ENCODE assay signal across 10 cellular contexts in genomic region chr17:63907161-63907778, GRCh38. TPM values are rescaled to one million over a fixed set of nuclear protein-coding genes. Genes with fewer than 3 reads are reported as not detected.
A peak's percentile ranks its signal among the peaks of the same experiment; 100 is the strongest.
DNase-seq lines count a peak whose midpoint lies in the region; ATAC-seq and TF ChIP-seq lines count a peak whose summit lies in the region.
"Not testable (repeated sequence)": the region's sequence is repeated elsewhere in the genome, so short reads cannot be mapped to it uniquely, and the experiment has no call there.
"Had no signal": no experiment of that assay in that cellular context is flagged by ENCODE, and none has a peak within 500 bp of the region (broad histone marks: within the 10 kb centered on the region; RNA-seq: fewer than 3 reads in every experiment).

No MANE protein-coding gene starts in this region.

- TF ChIP-seq CTCF in H9 (conservative IDR thresholded peaks at IDR 0.05) (peak; percentile 63), SK-N-SH (IDR thresholded peaks at IDR 0.05) (peak; percentile 49; the same call in 1 of the 2 replicates), fibroblast of pulmonary artery (IDR thresholded peaks at IDR 0.05; ENCODE audit: low read length, missing control alignments) (peak; percentile 12), upper lobe of right lung (IDR thresholded peaks at IDR 0.05) (peak; percentile 14)

- DNase-seq in D341Med (ENCODE audit: low spot score) (peak; percentile 51), H9 (peak; percentile 62), NCI-H510A (lab: John Stamatoyannopoulos, UW) (peak; percentile 20), fibroblast of pulmonary artery (ENCODE audit: low read depth) (peak; percentile 16), mesendoderm (peak; percentile 60), upper lobe of right lung (peak; percentile 18)
- not testable (repeated sequence) for DNase-seq in SK-N-SH; activated naive CD4-positive, alpha-beta T cell treated with anti-CD3 and anti-CD28 coated beads, Interleukin-2, amount 50 U/mL, for 72 hours (ENCODE audit: low spot score in 2 of 2)

- peak; percentile 47 to 75 for ATAC-seq in activated naive CD4-positive, alpha-beta T cell treated with anti-CD3 and anti-CD28 coated beads, Interleukin-2, amount 50 U/mL, for 72 hours
- ATAC-seq in upper lobe of right lung, result peak; percentile 70

- H3K4me3 ChIP-seq in SK-N-SH (ENCODE audit: low read depth in 2 of 2, low read length in 1 of 2); fibroblast of pulmonary artery (replicated peaks; ENCODE audit: low read depth, low read length); mesendoderm (ENCODE audit: low read length); upper lobe of right lung: not testable (repeated sequence)

- H3T11ph ChIP-seq in H9 (ENCODE audit: low read length), result not testable (repeated sequence)

- H3K4me3 Mint-ChIP-seq in H9, result not testable (repeated sequence)

- not testable (repeated sequence) for H3K36me3 ChIP-seq in SK-N-SH (replicated peaks in 1 of 2; ENCODE audit: control insufficient read depth in 1 of 2, insufficient read depth in 2 of 2, low read length in 1 of 2); mesendoderm (ENCODE audit: control insufficient read depth, insufficient read depth, low read length); upper lobe of right lung

- H3K9me3 Mint-ChIP-seq in H9; activated naive CD4-positive, alpha-beta T cell treated with anti-CD3 and anti-CD28 coated beads, Interleukin-2, amount 50 U/mL, for 72 hours: not testable (repeated sequence)

- H3K23ac ChIP-seq in H9 (ENCODE audit: insufficient read length, low read depth, low read length); mesendoderm (ENCODE audit: low read length): not testable (repeated sequence)

- not testable (repeated sequence) for H2BK15ac ChIP-seq in H9 (ENCODE audit: low read depth, low read length); mesendoderm (replicated peaks; ENCODE audit: low read depth)

- not testable (repeated sequence) for H2AFZ ChIP-seq in H9 (ENCODE audit: low read length); SK-N-SH (ENCODE audit: low read depth)

- peak; percentile 20 for TF ChIP-seq RAD21 in SK-N-SH (IDR thresholded peaks at IDR 0.05; ENCODE audit: low read length)

- WGBS in H9 (ENCODE audit: extremely low coverage, insufficient read length, low lambda C conversion rate), result no CpG with 5 or more reads among the region's 12 CpGs
- WGBS in SK-N-SH (ENCODE audit: low lambda C conversion rate), result 56% methylated on average over 12 of the region's 12 CpGs
- no CpG with 5 or more reads among the region's 12 CpGs for WGBS in mesendoderm (ENCODE audit: extremely low coverage, insufficient coverage, low lambda C conversion rate)

- not testable (repeated sequence) for H3K23me2 ChIP-seq in H9 (ENCODE audit: insufficient read length, low read depth, low read length, poor library complexity, severe bottlenecking)

- H3K27me3 Mint-ChIP-seq in H9 (ENCODE audit: low read depth), result not testable (repeated sequence)

- H3K79me2 ChIP-seq in H9 (ENCODE audit: insufficient read depth, low read length); SK-N-SH (ENCODE audit: insufficient read depth); mesendoderm (ENCODE audit: control insufficient read depth, insufficient read depth, low read length): not testable (repeated sequence)

- not testable (repeated sequence) for H3K36me3 Mint-ChIP-seq in H9 (ENCODE audit: insufficient read depth in 1 of 3, low read depth in 3 of 3); activated naive CD4-positive, alpha-beta T cell treated with anti-CD3 and anti-CD28 coated beads, Interleukin-2, amount 50 U/mL, for 72 hours

- intact Hi-C loops in upper lobe of right lung (cut with DNase I), result not testable (repeated sequence)

- peaks cover 14 to 22% of the 10 kb centered on the region in 2 experiments for H3K4me1 Mint-ChIP-seq in H9

- H2AK5ac ChIP-seq in H9 (ENCODE audit: insufficient read length, low read length); mesendoderm (ENCODE audit: low read length): not testable (repeated sequence)

- H4K20me1 ChIP-seq in H9 (ENCODE audit: control insufficient read depth, insufficient read depth, insufficient read length); SK-N-SH (ENCODE audit: insufficient read depth): not testable (repeated sequence)

- H3K79me1 ChIP-seq in H9 (ENCODE audit: insufficient read depth, low read depth, low read length, poor library complexity, severe bottlenecking); mesendoderm (ENCODE audit: low read length): not testable (repeated sequence)

- not testable (repeated sequence) for H3K27ac Mint-ChIP-seq in H9; activated naive CD4-positive, alpha-beta T cell treated with anti-CD3 and anti-CD28 coated beads, Interleukin-2, amount 50 U/mL, for 72 hours

- not testable (repeated sequence) for H4K91ac ChIP-seq in H9 (ENCODE audit: insufficient read length, low read depth, low read length)

- H4K5ac ChIP-seq in H9 (ENCODE audit: insufficient read length, low read depth, low read length); mesendoderm (ENCODE audit: low read length): not testable (repeated sequence)

- POLR2A ChIA-PET in SK-N-SH (lab: Yijun Ruan, JAX), result not testable (repeated sequence)

- H3K27ac ChIP-seq in H9 (ENCODE audit: insufficient read length, low read depth, low read length); SK-N-SH (ENCODE audit: low read depth in 2 of 2, low read length in 1 of 2); mesendoderm (ENCODE audit: low read depth, low read length); upper lobe of right lung: not testable (repeated sequence)

- CTCF ChIA-PET in SK-N-SH (lab: Yijun Ruan, JAX), result interaction anchor here (0.7 to 2.1 kb wide), 10 partner anchors 11 to 475 kb away, joined by 3 to 9 read pairs (median 4); partner anchors contain the start of gene GH1

- H3K18ac ChIP-seq in H9 (ENCODE audit: insufficient read length, low read depth, low read length); mesendoderm (ENCODE audit: low read length): not testable (repeated sequence)

- H3K4me1 ChIP-seq in H9 (ENCODE audit: insufficient read depth, low read length); SK-N-SH (ENCODE audit: control insufficient read depth in 1 of 2, insufficient read depth in 2 of 2, low read depth in 1 of 2, low read length in 1 of 2); mesendoderm (ENCODE audit: control insufficient read depth, low read depth, low read length); upper lobe of right lung: not testable (repeated sequence)

- not testable (repeated sequence) for H3K14ac ChIP-seq in H9 (ENCODE audit: insufficient read depth, low read length)

- H2BK120ac ChIP-seq in H9 (ENCODE audit: low read depth, low read length, poor library complexity, severe bottlenecking); mesendoderm (ENCODE audit: low read depth, low read length): not testable (repeated sequence)

- not testable (repeated sequence) for H3K9me2 ChIP-seq in SK-N-SH

- H3K9me3 ChIP-seq in H9 (ENCODE audit: control insufficient read depth, low read depth, low read length); SK-N-SH; upper lobe of right lung: not testable (repeated sequence)

- not testable (repeated sequence) for H3K4me2 ChIP-seq in H9 (ENCODE audit: insufficient read depth, insufficient read length, low read length); SK-N-SH; mesendoderm (ENCODE audit: low read length)

- not testable (repeated sequence) for H2BK12ac ChIP-seq in H9 (ENCODE audit: insufficient read length, low read depth, low read length)

- H2BK20ac ChIP-seq in H9 (ENCODE audit: low read depth, low read length, poor library complexity, severe bottlenecking), result not testable (repeated sequence)

- H4K8ac ChIP-seq in H9 (replicated peaks; ENCODE audit: insufficient read length, low read depth, low read length); mesendoderm (ENCODE audit: low read depth, low read length): not testable (repeated sequence)

- H3K9ac ChIP-seq in H9 (ENCODE audit: extremely low read depth, insufficient read length, low read length); SK-N-SH; mesendoderm (ENCODE audit: low read length): not testable (repeated sequence)

- TF ChIP-seq EP300 in SK-N-SH (IDR thresholded peaks at IDR 0.05; ENCODE audit: borderline replicate concordance in 1 of 2, low read depth in 1 of 2, low read length in 1 of 2), result not testable (repeated sequence)

- not testable (repeated sequence) for H3K27me3 ChIP-seq in H9 (ENCODE audit: insufficient read depth, low read length); mesendoderm (ENCODE audit: insufficient read depth, low read length, poor library complexity); upper lobe of right lung
- peaks cover 18% of the 10 kb centered on the region; the same call in 1 of the 2 replicates for H3K27me3 ChIP-seq in SK-N-SH (ENCODE audit: insufficient read depth)

- H3K56ac ChIP-seq in H9 (ENCODE audit: insufficient read length, low read depth, low read length); mesendoderm (ENCODE audit: low read length): not testable (repeated sequence)

- H3F3A ChIP-seq in SK-N-SH (replicated peaks; ENCODE audit: insufficient read depth), result not testable (repeated sequence)

- H3K4ac ChIP-seq in H9 (ENCODE audit: low read depth, low read length); mesendoderm (ENCODE audit: low read depth, low read length): not testable (repeated sequence)

- not testable (repeated sequence) for H2BK5ac ChIP-seq in H9 (ENCODE audit: insufficient read length, low read length); mesendoderm (ENCODE audit: low read length)

RNA-seq across cellular contexts. Expression of gene CSHL1, which starts 3.8 kb away (rescaled TPM):
- total RNA-seq in H9 (2021) (not detected in 2 replicates), upper lobe of right lung (not detected)
- polyA plus RNA-seq in SK-N-SH (2012; rRNA removed), result not detected in 2 replicates
- not detected in 2 replicates for polyA plus RNA-seq in SK-N-SH (2012; cell fraction: cytosol; rRNA removed)
- not detected in 2 replicates for polyA plus RNA-seq in SK-N-SH (2012; cell fraction: nucleus; rRNA removed)
- under 1 TPM in 1 of 2 donors, not detected in 1; 0.31 TPM for total RNA-seq in activated naive CD4-positive, alpha-beta T cell treated with anti-CD3 and anti-CD28 coated beads, Interleukin-2, amount 50 U/mL, for 72 hours
- polyA plus RNA-seq in mesendoderm (2013, experiment 1 of 2), result 0.51 TPM
- 0.46 TPM for polyA plus RNA-seq in mesendoderm (2013, experiment 2 of 2)
- total RNA-seq: activated T-helper 1 cell treated with anti-CD3 and anti-CD28 coated beads, Interleukin-12 subunit alpha, Interleukin-12 subunit beta, Interleukin-2, Interleukin-4 antibody, amounts not matched to agents 30 ng/mL and 10 ng/mL and 1 ng/mL, durations not matched to agents 14 hours and 24 hours and 36 hours; ascending aorta had no signal

RNA-seq across cellular contexts. Expression of gene CSH1, which starts 10.9 kb away (rescaled TPM):
- total RNA-seq in H9 (2021) (not detected in 2 replicates), upper lobe of right lung (not detected)
- polyA plus RNA-seq in SK-N-SH (2012; rRNA removed), result not detected in 2 replicates
- polyA plus RNA-seq in SK-N-SH (2012; cell fraction: cytosol; rRNA removed), result not detected in 2 replicates
- polyA plus RNA-seq in SK-N-SH (2012; cell fraction: nucleus; rRNA removed), result not detected in 2 replicates
- total RNA-seq in activated naive CD4-positive, alpha-beta T cell treated with anti-CD3 and anti-CD28 coated beads, Interleukin-2, amount 50 U/mL, for 72 hours, result 1 to 10 TPM; 8.3 to 8.9 TPM
- 1.9 TPM for polyA plus RNA-seq in mesendoderm (2013, experiment 1 of 2)
- 1.9 TPM for polyA plus RNA-seq in mesendoderm (2013, experiment 2 of 2)
- total RNA-seq: activated T-helper 1 cell treated with anti-CD3 and anti-CD28 coated beads, Interleukin-12 subunit alpha, Interleukin-12 subunit beta, Interleukin-2, Interleukin-4 antibody, amounts not matched to agents 30 ng/mL and 10 ng/mL and 1 ng/mL, durations not matched to agents 14 hours and 24 hours and 36 hours; ascending aorta had no signal

RNA-seq across cellular contexts. Expression of gene GH1, which starts 11.4 kb away (rescaled TPM):
- not detected in 2 replicates for total RNA-seq in H9 (2021)
- not detected in 2 replicates for polyA plus RNA-seq in SK-N-SH (2012; rRNA removed)
- not detected in 2 replicates for polyA plus RNA-seq in SK-N-SH (2012; cell fraction: cytosol; rRNA removed)
- polyA plus RNA-seq in SK-N-SH (2012; cell fraction: nucleus; rRNA removed), result not detected in 2 replicates
- total RNA-seq in activated naive CD4-positive, alpha-beta T cell treated with anti-CD3 and anti-CD28 coated beads, Interleukin-2, amount 50 U/mL, for 72 hours, result 1 to 10 TPM in 1 of 2 donors, not detected in 1; 1.0 TPM
- 0.14 TPM for polyA plus RNA-seq in mesendoderm (2013, experiment 1 of 2)
- 0.35 TPM for polyA plus RNA-seq in mesendoderm (2013, experiment 2 of 2)
- total RNA-seq in upper lobe of right lung, result not detected
- total RNA-seq: activated T-helper 1 cell treated with anti-CD3 and anti-CD28 coated beads, Interleukin-12 subunit alpha, Interleukin-12 subunit beta, Interleukin-2, Interleukin-4 antibody, amounts not matched to agents 30 ng/mL and 10 ng/mL and 1 ng/mL, durations not matched to agents 14 hours and 24 hours and 36 hours; ascending aorta had no signal

RNA-seq across cellular contexts. Expression of gene CD79B, which starts 24.9 kb away (rescaled TPM):
- total RNA-seq in H9 (2021) (0.96 and 1.4 TPM in 2 replicates), upper lobe of right lung (4.7 TPM)
- polyA plus RNA-seq in SK-N-SH (2012; rRNA removed), result 0.06 and 0.10 TPM in 2 replicates
- polyA plus RNA-seq in SK-N-SH (2012; cell fraction: cytosol; rRNA removed), result 0.08 and 0.30 TPM in 2 replicates
- 0.08 TPM in 1 of 2 replicates, not detected in the other for polyA plus RNA-seq in SK-N-SH (2012; cell fraction: nucleus; rRNA removed)
- 10 to 100 TPM; 28.7 to 52.6 TPM for total RNA-seq in activated naive CD4-positive, alpha-beta T cell treated with anti-CD3 and anti-CD28 coated beads, Interleukin-2, amount 50 U/mL, for 72 hours
- polyA plus RNA-seq in mesendoderm (2013, experiment 1 of 2), result 0.87 TPM
- 0.94 TPM for polyA plus RNA-seq in mesendoderm (2013, experiment 2 of 2)
- total RNA-seq: ascending aorta had no signal

RNA-seq across cellular contexts. Expression of gene GH2, which starts 25.5 kb away (rescaled TPM):
- total RNA-seq in H9 (2021) (0.50 and 0.77 TPM in 2 replicates), upper lobe of right lung (not detected)
- polyA plus RNA-seq in SK-N-SH (2012; rRNA removed), result not detected in 2 replicates
- not detected in 2 replicates for polyA plus RNA-seq in SK-N-SH (2012; cell fraction: cytosol; rRNA removed)
- polyA plus RNA-seq in SK-N-SH (2012; cell fraction: nucleus; rRNA removed), result not detected in 2 replicates
- total RNA-seq in activated naive CD4-positive, alpha-beta T cell treated with anti-CD3 and anti-CD28 coated beads, Interleukin-2, amount 50 U/mL, for 72 hours, result not detected
- polyA plus RNA-seq in mesendoderm (2013, experiment 1 of 2), result 1.4 TPM
- 1.6 TPM for polyA plus RNA-seq in mesendoderm (2013, experiment 2 of 2)
- total RNA-seq: activated T-helper 1 cell treated with anti-CD3 and anti-CD28 coated beads, Interleukin-12 subunit alpha, Interleukin-12 subunit beta, Interleukin-2, Interleukin-4 antibody, amounts not matched to agents 30 ng/mL and 10 ng/mL and 1 ng/mL, durations not matched to agents 14 hours and 24 hours and 36 hours; ascending aorta had no signal

Comparison
In these comparisons a context has a peak if more than half of its experiments do, and no peak if none do; other contexts are left out.
1. CTCF ChIP-seq: peak in every context shown above with its lines; median percentile 63 in H9; 49 in SK-N-SH; 14 in upper lobe of right lung; 12 in fibroblast of pulmonary artery.